25 cellular contexts compared by ENCODE assay signal in genomic region chr7:30369879-30370278, GRCh38.
DNase-seq lines count a peak whose midpoint lies in the region; ATAC-seq and TF ChIP-seq lines count a peak whose summit lies in the region.
"Had no signal": no experiment of that assay in that cellular context is flagged by ENCODE, and none has a peak within 500 bp of the region (broad histone marks: within the 10 kb centered on the region; RNA-seq: fewer than 3 reads in every experiment).

No MANE protein-coding gene starts in this region.

- TF ChIP-seq CTCF in SK-N-SH (IDR thresholded peaks at IDR 0.05): no peak
- no peak for TF ChIP-seq CTCF in MM.1S (IDR thresholded peaks at IDR 0.05; ENCODE audit: low read length)
- no peak for TF ChIP-seq CTCF in fibroblast of the aortic adventitia (IDR thresholded peaks at IDR 0.05; ENCODE audit: insufficient read depth, low read length)
- no peak for TF ChIP-seq CTCF in suprapubic skin (IDR thresholded peaks at IDR 0.05)

- H3K36me3 ChIP-seq in SK-N-SH (replicated peaks in 1 of 2; ENCODE audit: control insufficient read depth in 1 of 2, insufficient read depth in 2 of 2, low read length in 1 of 2) (peaks cover 4 to 16% of the 10 kb centered on the region in 2 experiments), MM.1S (replicated peaks; ENCODE audit: insufficient read depth, low read length) (no peaks in the 10 kb centered on the region), suprapubic skin (peaks cover 12% of the 10 kb centered on the region)
- H3K36me3 ChIP-seq: BE2C, MG63 had no signal

- H3K79me2 ChIP-seq in SK-N-SH (ENCODE audit: insufficient read depth) (peaks cover 4% of the 10 kb centered on the region; the same call in 1 of the 2 replicates), MM.1S (ENCODE audit: low read length) (0 out of 2 replicates have a peak, but pooled peaks cover 5% of the 10 kb centered on the region)

- no peak for TF ChIP-seq POLR2A in suprapubic skin (IDR thresholded peaks at IDR 0.05)

- H3K27ac ChIP-seq in SK-N-SH (ENCODE audit: low read depth in 2 of 2, low read length in 1 of 2) (peak overlapping the region in 1 of 2 experiments; percentile 28; a peak in 3 of 4 replicates), MM.1S (ENCODE audit: low read length) (no peak overlapping the region), suprapubic skin (no peak overlapping the region)
- H3K27ac ChIP-seq: 22Rv1, RWPE1 had no signal

- H3K4me1 ChIP-seq in SK-N-SH (ENCODE audit: control insufficient read depth in 1 of 2, insufficient read depth in 2 of 2, low read depth in 1 of 2, low read length in 1 of 2) (peaks cover 13 to 37% of the 10 kb centered on the region in 2 experiments; a peak in 2 of 4 replicates), MM.1S (ENCODE audit: low read length) (peaks cover 14% of the 10 kb centered on the region), suprapubic skin (no peaks in the 10 kb centered on the region)
- H3K4me1 ChIP-seq: BE2C had no signal

- no peaks in the 10 kb centered on the region for H3K27me3 ChIP-seq in SK-N-SH (ENCODE audit: insufficient read depth)
- no peaks in the 10 kb centered on the region for H3K27me3 ChIP-seq in MM.1S (replicated peaks; ENCODE audit: insufficient read depth, low read length)
- no peaks in the 10 kb centered on the region for H3K27me3 ChIP-seq in suprapubic skin
- H3K27me3 ChIP-seq: BE2C, MG63 had no signal

- H4K20me1 ChIP-seq in SK-N-SH (ENCODE audit: insufficient read depth): no peaks in the 10 kb centered on the region
- H4K20me1 ChIP-seq in MM.1S (ENCODE audit: insufficient read depth, low read length): no peaks in the 10 kb centered on the region

- H3K9me3 ChIP-seq in SK-N-SH (no peaks in the 10 kb centered on the region), MM.1S (replicated peaks; ENCODE audit: insufficient read depth, low read length) (no peaks in the 10 kb centered on the region), suprapubic skin (no peaks in the 10 kb centered on the region)
- H3K9me3 ChIP-seq: BE2C, MG63 had no signal

- H2AFZ ChIP-seq in SK-N-SH (ENCODE audit: low read depth): peak overlapping the region; percentile 2; the same call in 1 of the 2 replicates
- H2AFZ ChIP-seq in MM.1S (ENCODE audit: low read length): no peak overlapping the region

- TF ChIP-seq EP300 in SK-N-SH (IDR thresholded peaks at IDR 0.05; ENCODE audit: borderline replicate concordance in 1 of 2, low read depth in 1 of 2, low read length in 1 of 2) (no peak), suprapubic skin (IDR thresholded peaks at IDR 0.05) (no peak)

- CTCF ChIA-PET in SK-N-SH (lab: Yijun Ruan, JAX): interaction anchor here (0.7 to 1.4 kb wide), 3 partner anchors 17 to 45 kb away, joined by 3 read pairs; no protein-coding TSS in a partner anchor

- H3K4me3 ChIP-seq in SK-N-SH (ENCODE audit: low read depth in 2 of 2, low read length in 1 of 2): no peak overlapping the region
- H3K4me3 ChIP-seq in MM.1S (ENCODE audit: low read length): no peak overlapping the region
- H3K4me3 ChIP-seq in fibroblast of the aortic adventitia (ENCODE audit: low read depth, low read length): no peak overlapping the region
- no peak overlapping the region for H3K4me3 ChIP-seq in suprapubic skin
- H3K4me3 ChIP-seq: MG63 had no signal

- H3F3A ChIP-seq in SK-N-SH (replicated peaks; ENCODE audit: insufficient read depth) (peaks cover 23% of the 10 kb centered on the region), MM.1S (ENCODE audit: insufficient read depth, low read length) (0 out of 2 replicates have a peak, but pooled peaks cover 2% of the 10 kb centered on the region)

- H3K9ac ChIP-seq in SK-N-SH (no peak overlapping the region), MM.1S (ENCODE audit: low read length) (no peak overlapping the region)

- H3K9me2 ChIP-seq in SK-N-SH (no peaks in the 10 kb centered on the region), MM.1S (replicated peaks; ENCODE audit: insufficient read depth, low read length) (no peaks in the 10 kb centered on the region)

- no peak overlapping the region; the same call in 1 of the 2 replicates for H3K4me2 ChIP-seq in SK-N-SH
- H3K4me2 ChIP-seq in MM.1S (ENCODE audit: low read depth, low read length): peak overlapping the region; percentile 13; the same call in 1 of the 2 replicates

- DNase-seq in SK-N-SH: no peak
- no peak for DNase-seq in MM.1S
- DNase-seq in fibroblast of the aortic adventitia (ENCODE audit: low read depth): peak; percentile 8
- DNase-seq in foreskin melanocyte: no peak
- no peak for DNase-seq in suprapubic skin (ENCODE audit: low spot score in 2 of 2)
- DNase-seq: ACHN; BE2C; CD8-positive, alpha-beta memory T cell; DMS 273 treated with DMSO at 0.1 percent for 48 hours; DMS79; H7; KBM-7; MG63; NCI-H1417; NCI-H1694; NCI-H2029 treated with DMSO at 0.1 percent for 48 hours; NCI-H2227 treated with DMSO at 0.1 percent for 48 hours; NCI-H510A; NCI-H69; SHP77 had no signal

- no peak for ATAC-seq in SK-N-SH treated with all-trans-retinoic acid at 6 μM for 48 hours
- ATAC-seq in GM18520 (IDR thresholded peaks at IDR 0.05; ENCODE audit: unreplicated experiment): no peak
- ATAC-seq: Panc1 had no signal

- POLR2A ChIA-PET in SK-N-SH (lab: Yijun Ruan, JAX): no interaction called here

- TF ChIP-seq RAD21 in SK-N-SH (IDR thresholded peaks at IDR 0.05; ENCODE audit: low read length): no peak

TF ChIP-seq in SK-N-SH, 30 proteins besides CTCF, POLR2A, EP300 and RAD21 (continues in another document):
- TF ChIP-seq SMC3 (IDR thresholded peaks at IDR 0.05; ENCODE audit: low read depth, low read length) (no peak), FOXJ3 (CRISPR knock-in tag; IDR thresholded peaks at IDR 0.05) (no peak), REST (IDR thresholded peaks at IDR 0.05; ENCODE audit: low read depth, low read length) (no peak), TCF12 (IDR thresholded peaks at IDR 0.05) (no peak), MAX (IDR thresholded peaks at IDR 0.05; ENCODE audit: low read depth) (no peak), CHD2 (IDR thresholded peaks at IDR 0.05; ENCODE audit: low read length, partially characterized antibody) (no peak)

TF ChIP-seq in SK-N-SH treated with all-trans-retinoic acid at 6 μM for 48 hours, 23 proteins besides CTCF, POLR2A, EP300 and RAD21:
- TF ChIP-seq PATZ1 (CRISPR knock-in tag; IDR thresholded peaks at IDR 0.05; ENCODE audit: borderline replicate concordance): no peak
- TF ChIP-seq OSR1 (CRISPR knock-in tag; IDR thresholded peaks at IDR 0.05): no peak
- TF ChIP-seq ESRRG (CRISPR knock-in tag; IDR thresholded peaks at IDR 0.05): no peak
- TF ChIP-seq ZNF565 (CRISPR knock-in tag; conservative IDR thresholded peaks at IDR 0.05; ENCODE audit: low read depth): no peak
- TF ChIP-seq ZNF8 (CRISPR knock-in tag; IDR thresholded peaks at IDR 0.05): no peak
- no peak for TF ChIP-seq TSHZ2 (CRISPR knock-in tag; IDR thresholded peaks at IDR 0.05)
- TF ChIP-seq ZNF70 (CRISPR knock-in tag; IDR thresholded peaks at IDR 0.05): no peak
- no peak for TF ChIP-seq GLIS3 (CRISPR knock-in tag; IDR thresholded peaks at IDR 0.05)
- TF ChIP-seq ARNTL (CRISPR knock-in tag; IDR thresholded peaks at IDR 0.05; ENCODE audit: borderline replicate concordance, low read depth): no peak
- no peak for TF ChIP-seq ISL1 (CRISPR knock-in tag; IDR thresholded peaks at IDR 0.05)
